In genomic region chr11:2532704-2533641, GRCh38 we compare ENCODE assay signal across 8 cellular contexts.
DNase-seq lines count a peak whose midpoint lies in the region; ATAC-seq and TF ChIP-seq lines count a peak whose summit lies in the region.

No MANE protein-coding gene starts in this region.

- TF ChIP-seq CTCF in HFFc6 (IDR thresholded peaks at IDR 0.05) (peak; percentile 99), type B pancreatic cell (conservative IDR thresholded peaks at IDR 0.05) (peak; percentile 100)

- H3K9me3 Mint-ChIP-seq in HFFc6 (no peaks in the 10 kb centered on the region), T-cell (no peaks in the 10 kb centered on the region), type B pancreatic cell (no peaks in the 10 kb centered on the region)

- peak overlapping the region; percentile 64 for H3K4me3 ChIP-seq in adipocyte (ENCODE audit: low read length)

- peaks cover 19% of the 10 kb centered on the region for H3K27me3 Mint-ChIP-seq in HFFc6 (ENCODE audit: insufficient read depth)
- H3K27me3 Mint-ChIP-seq in T-cell, result no peaks in the 10 kb centered on the region
- peaks cover 6% of the 10 kb centered on the region for H3K27me3 Mint-ChIP-seq in type B pancreatic cell

- no peaks in the 10 kb centered on the region for H3K9me3 ChIP-seq in adipocyte (ENCODE audit: control insufficient read depth, low read length)

- H3K36me3 ChIP-seq in adipocyte (ENCODE audit: control insufficient read depth, insufficient read depth, low read length, severe bottlenecking), result no peaks in the 10 kb centered on the region

- DNase-seq in ELF-1 (ENCODE audit: low read depth, low spot score), result peak; percentile 99
- peak; percentile 77 for DNase-seq in HFFc6
- peak; percentile 33 for DNase-seq in NCI-H1436 treated with DMSO at 0.1 percent for 48 hours (lab: John Stamatoyannopoulos, UW)
- DNase-seq in T-cell, result peak; percentile 72 to 94 (median 87)
- DNase-seq in adipocyte (ENCODE audit: low read depth), result peak; percentile 95
- DNase-seq in left cardiac atrium, result peak; percentile 92
- peak; percentile 97 for DNase-seq in posterior vena cava (ENCODE audit: low spot score)
- DNase-seq in type B pancreatic cell (ENCODE audit: extremely low spot score, unreplicated experiment), result peak; percentile 97

- peaks cover 41% of the 10 kb centered on the region for H3K27me3 ChIP-seq in adipocyte (replicated peaks; ENCODE audit: control insufficient read depth, insufficient read depth, low read length)

- peaks cover 12% of the 10 kb centered on the region for H3K4me1 ChIP-seq in adipocyte (ENCODE audit: control insufficient read depth, insufficient read depth, low read length)

- CTCF ChIA-PET in T-cell (lab: Charles Lee), result interaction anchor here (0.6 to 3.5 kb wide), 16 partner anchors 58 to 558 kb away, joined by 3 to 32 read pairs (median 5); partner anchors contain the start of gene PHLDA2 (in 1 of the 2)

- H3K27ac Mint-ChIP-seq in HFFc6 (peak overlapping the region; percentile 83), T-cell (no peak overlapping the region), type B pancreatic cell (peak overlapping the region; percentile 88)

- H3K4me3 Mint-ChIP-seq in HFFc6 (peak overlapping the region; percentile 81), T-cell (peak overlapping the region; percentile 68 to 80 (median 68)), type B pancreatic cell (peak overlapping the region; percentile 70)

- POLR2A ChIA-PET in T-cell (lab: Charles Lee), result no interaction called here

- intact Hi-C loops in left cardiac atrium (cut with DNase I), result loop anchor here (1.0 to 10.0 kb wide), 3 partner anchors 338 to 356 kb away; no protein-coding TSS in a partner anchor
- intact Hi-C loops in posterior vena cava (cut with DNase I), result loop anchor here (2.0 to 5.0 kb wide), 2 partner anchors 106 to 358 kb away; no protein-coding TSS in a partner anchor

- H3K4me1 Mint-ChIP-seq in HFFc6 (ENCODE audit: low read depth) (peaks cover 16% of the 10 kb centered on the region), T-cell (peaks cover 24 to 26% (median 24%) of the 10 kb centered on the region in 3 donors), type B pancreatic cell (ENCODE audit: unreplicated experiment) (peaks cover 17% of the 10 kb centered on the region)

- ATAC-seq in T-cell (replicated peaks in 1 of 4) (peak; percentile 83 to 91 (median 86)), left cardiac atrium (peak; percentile 88 to 89)

- H3K36me3 Mint-ChIP-seq in HFFc6 (ENCODE audit: low read depth) (no peaks in the 10 kb centered on the region), T-cell (no peaks in the 10 kb centered on the region), type B pancreatic cell (no peaks in the 10 kb centered on the region)

- H3K9ac ChIP-seq in adipocyte (ENCODE audit: low read length), result peak overlapping the region; percentile 61

Comparison
In these comparisons a context has a peak if more than half of its experiments do, and no peak if none do; other contexts are left out.
1. Peak in every context shown above with its lines: DNase-seq, ATAC-seq and H3K4me3 ChIP-seq.
2. DNase-seq: peak in every context shown above with its lines; median percentile 99 in ELF-1; 97 in posterior vena cava; 97 in type B pancreatic cell; 95 in adipocyte; 92 in left cardiac atrium; 87 in T-cell; 77 in HFFc6; 33 in NCI-H1436 treated with DMSO at 0.1 percent for 48 hours.
3. H3K27ac Mint-ChIP-seq: peak in HFFc6 (single experiment) and type B pancreatic cell (single experiment); none in T-cell (0 of 2).